ENCODE assay signal across 19 cellular contexts in the genomic region with DNA sequence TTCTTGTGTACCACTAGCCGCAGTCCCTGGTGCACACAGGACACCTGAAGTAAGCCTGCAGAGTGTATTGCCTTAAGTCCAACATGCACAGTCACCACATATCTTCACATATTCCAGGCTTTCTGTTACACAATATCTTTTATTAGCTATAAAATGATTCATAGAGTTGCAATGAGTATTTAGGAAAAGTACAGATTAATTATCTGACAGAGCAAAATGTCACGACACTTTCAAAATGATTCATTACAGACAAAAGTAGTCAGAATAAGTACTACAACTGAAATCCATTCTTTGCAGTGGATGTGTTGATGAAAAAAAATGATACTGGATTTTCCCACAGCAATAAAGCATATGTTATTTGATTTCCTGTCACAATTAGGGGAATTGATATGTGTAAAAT.
A peak's percentile ranks its signal among the peaks of the same experiment; 100 is the strongest.
DNase-seq lines count a peak whose midpoint lies in the region; ATAC-seq lines count a peak whose summit lies in the region.
"Had no signal": no experiment of that assay in that cellular context is flagged by ENCODE, and none has a peak within 500 bp of the region (broad histone marks: within the 10 kb centered on the region; RNA-seq: fewer than 3 reads in every experiment).

No MANE protein-coding gene starts in this region.

- no peak overlapping the region for H3K4me3 ChIP-seq in adipocyte (ENCODE audit: low read length)
- H3K4me3 ChIP-seq: neural progenitor cell, right lobe of liver, tibial artery had no signal

- H3K27me3 ChIP-seq in adipocyte (replicated peaks; ENCODE audit: control insufficient read depth, insufficient read depth, low read length), result no peaks in the 10 kb centered on the region
- H3K27me3 ChIP-seq: neural progenitor cell, right lobe of liver, tibial artery had no signal

- no peak overlapping the region for H3K9ac ChIP-seq in adipocyte (ENCODE audit: low read length)
- H3K9ac ChIP-seq: neural progenitor cell had no signal

- H3K4me1 ChIP-seq in adipocyte (ENCODE audit: control insufficient read depth, insufficient read depth, low read length), result no peaks in the 10 kb centered on the region
- H3K4me1 ChIP-seq: right lobe of liver had no signal

- no peaks in the 10 kb centered on the region for H3K36me3 Mint-ChIP-seq in naive thymus-derived CD8-positive, alpha-beta T cell
- H3K36me3 Mint-ChIP-seq: neural progenitor cell had no signal

- H3K4me3 Mint-ChIP-seq in naive thymus-derived CD8-positive, alpha-beta T cell, result no peak overlapping the region
- H3K4me3 Mint-ChIP-seq: activated B cell treated with CpG ODN at 0.5 μM for 24 hours, neural progenitor cell had no signal

- peaks cover 0 to 23% (median 5%) of the 10 kb centered on the region in 9 donors for H3K9me3 Mint-ChIP-seq in naive thymus-derived CD8-positive, alpha-beta T cell

- peak; percentile 44 for DNase-seq in AG08395 (ENCODE audit: low spot score)
- DNase-seq in HPDE6-E6E7 (ENCODE audit: extremely low spot score), result peak; percentile 49
- peak; percentile 44 for DNase-seq in adipocyte (ENCODE audit: low read depth)
- DNase-seq in foreskin melanocyte, result peak; percentile 24
- DNase-seq in naive thymus-derived CD8-positive, alpha-beta T cell, result no peak
- no peak for DNase-seq in activated CD4-positive, alpha-beta T cell treated with anti-CD3 and anti-CD28 coated beads, Interleukin-2, amount 50 U/mL, for 48 hours
- no peak for DNase-seq in HuH-7 (ENCODE audit: low spot score)
- DNase-seq: activated B cell treated with CpG ODN at 0.5 μM for 24 hours; activated effector memory CD4-positive, alpha-beta T cell treated with Interleukin-2 at 50 U/mL for 16 hours; dermis blood vessel endothelial cell; H7; KBM-7; NCI-H1436; NCI-H510A; right lobe of liver; stimulated activated CD4-positive, alpha-beta T cell treated with anti-CD3 and anti-CD28 coated beads, Interleukin-4, amount 100 ng/mL, for 4 hours; tibial artery had no signal

- POLR2A ChIA-PET in naive thymus-derived CD8-positive, alpha-beta T cell (lab: Charles Lee), result no interaction called here

- H3K9me3 ChIP-seq in adipocyte (ENCODE audit: control insufficient read depth, low read length), result peaks cover 7% of the 10 kb centered on the region
- H3K9me3 ChIP-seq: right lobe of liver, tibial artery had no signal

- no peak for ATAC-seq in naive thymus-derived CD8-positive, alpha-beta T cell
- no peak for ATAC-seq in HG02884 (IDR thresholded peaks at IDR 0.05; ENCODE audit: unreplicated experiment)
- ATAC-seq: right lobe of liver had no signal

- H3K4me1 Mint-ChIP-seq in naive thymus-derived CD8-positive, alpha-beta T cell, result no peaks in the 10 kb centered on the region
- H3K4me1 Mint-ChIP-seq: activated B cell treated with CpG ODN at 0.5 μM for 24 hours, neural progenitor cell had no signal

- H3K27me3 Mint-ChIP-seq in naive thymus-derived CD8-positive, alpha-beta T cell, result no peaks in the 10 kb centered on the region

- no peaks in the 10 kb centered on the region for H3K36me3 ChIP-seq in adipocyte (ENCODE audit: control insufficient read depth, insufficient read depth, low read length, severe bottlenecking)
- H3K36me3 ChIP-seq: neural progenitor cell, right lobe of liver, tibial artery had no signal

- no peak overlapping the region for H3K27ac Mint-ChIP-seq in naive thymus-derived CD8-positive, alpha-beta T cell
- H3K27ac Mint-ChIP-seq: activated B cell treated with CpG ODN at 0.5 μM for 24 hours, neural progenitor cell had no signal

Comparison
In these comparisons a context has a peak if more than half of its experiments do, and no peak if none do; other contexts are left out.
1. DNase-seq: peak in AG08395 (single experiment), HPDE6-E6E7 (single experiment), adipocyte (single experiment) and foreskin melanocyte (single experiment); none in naive thymus-derived CD8-positive, alpha-beta T cell (0 of 10), activated CD4-positive, alpha-beta T cell treated with anti-CD3 and anti-CD28 coated beads, Interleukin-2, amount 50 U/mL, for 48 hours (0 of 2) and HuH-7 (single experiment).